1 cellular context compared by ENCODE assay signal in the genomic region with DNA sequence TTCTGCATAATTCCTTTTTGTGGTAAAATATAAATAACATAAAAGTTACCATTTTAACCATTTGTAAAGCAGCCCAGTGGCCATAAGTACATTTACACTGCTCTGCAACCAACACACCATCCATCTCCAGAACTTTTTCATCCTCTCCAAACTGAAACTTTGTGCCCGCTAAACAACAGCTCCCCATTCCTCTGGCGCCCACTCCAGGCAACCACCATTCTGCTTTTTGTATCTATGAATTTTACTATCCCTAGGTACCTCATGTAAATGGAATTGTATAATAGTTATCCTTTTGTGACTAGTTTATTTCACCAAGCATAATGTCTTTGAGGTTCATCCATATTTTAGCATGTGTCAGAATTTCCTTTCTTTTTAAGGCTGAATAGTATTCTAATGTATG.
TF ChIP-seq lines count a peak whose summit lies in the region.

No MANE protein-coding gene starts in this region.

TF ChIP-seq in GM23338, 12 proteins besides CTCF, POLR2A, EP300 and RAD21 (continued from another document):
- TF ChIP-seq POLR2AphosphoS5 (IDR thresholded peaks at IDR 0.05; ENCODE audit: low read depth) (no peak), CREB1 (CRISPR knock-in tag; IDR thresholded peaks at IDR 0.05; ENCODE audit: low read depth) (no peak), EZH2phosphoT487 (IDR thresholded peaks at IDR 0.05; ENCODE audit: unreplicated experiment) (no peak), ZNF331 (CRISPR knock-in tag; IDR thresholded peaks at IDR 0.05; ENCODE audit: low read depth) (no peak), NANOG (IDR thresholded peaks at IDR 0.05; ENCODE audit: borderline replicate concordance) (no peak), ZNF114 (CRISPR knock-in tag; IDR thresholded peaks at IDR 0.05) (no peak), JUNB (IDR thresholded peaks at IDR 0.05; ENCODE audit: unreplicated experiment) (no peak), EZH2 (IDR thresholded peaks at IDR 0.05; ENCODE audit: low read depth, unreplicated experiment) (no peak)
- TF ChIP-seq, protein P1, sequence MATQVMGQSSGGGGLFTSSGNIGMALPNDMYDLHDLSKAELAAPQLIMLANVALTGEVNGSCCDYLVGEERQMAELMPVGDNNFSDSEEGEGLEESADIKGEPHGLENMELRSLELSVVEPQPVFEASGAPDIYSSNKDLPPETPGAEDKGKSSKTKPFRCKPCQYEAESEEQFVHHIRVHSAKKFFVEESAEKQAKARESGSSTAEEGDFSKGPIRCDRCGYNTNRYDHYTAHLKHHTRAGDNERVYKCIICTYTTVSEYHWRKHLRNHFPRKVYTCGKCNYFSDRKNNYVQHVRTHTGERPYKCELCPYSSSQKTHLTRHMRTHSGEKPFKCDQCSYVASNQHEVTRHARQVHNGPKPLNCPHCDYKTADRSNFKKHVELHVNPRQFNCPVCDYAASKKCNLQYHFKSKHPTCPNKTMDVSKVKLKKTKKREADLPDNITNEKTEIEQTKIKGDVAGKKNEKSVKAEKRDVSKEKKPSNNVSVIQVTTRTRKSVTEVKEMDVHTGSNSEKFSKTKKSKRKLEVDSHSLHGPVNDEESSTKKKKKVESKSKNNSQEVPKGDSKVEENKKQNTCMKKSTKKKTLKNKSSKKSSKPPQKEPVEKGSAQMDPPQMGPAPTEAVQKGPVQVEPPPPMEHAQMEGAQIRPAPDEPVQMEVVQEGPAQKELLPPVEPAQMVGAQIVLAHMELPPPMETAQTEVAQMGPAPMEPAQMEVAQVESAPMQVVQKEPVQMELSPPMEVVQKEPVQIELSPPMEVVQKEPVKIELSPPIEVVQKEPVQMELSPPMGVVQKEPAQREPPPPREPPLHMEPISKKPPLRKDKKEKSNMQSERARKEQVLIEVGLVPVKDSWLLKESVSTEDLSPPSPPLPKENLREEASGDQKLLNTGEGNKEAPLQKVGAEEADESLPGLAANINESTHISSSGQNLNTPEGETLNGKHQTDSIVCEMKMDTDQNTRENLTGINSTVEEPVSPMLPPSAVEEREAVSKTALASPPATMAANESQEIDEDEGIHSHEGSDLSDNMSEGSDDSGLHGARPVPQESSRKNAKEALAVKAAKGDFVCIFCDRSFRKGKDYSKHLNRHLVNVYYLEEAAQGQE (IDR thresholded peaks at IDR 0.05; ENCODE audit: unreplicated experiment) = no peak
